In the genomic region with DNA sequence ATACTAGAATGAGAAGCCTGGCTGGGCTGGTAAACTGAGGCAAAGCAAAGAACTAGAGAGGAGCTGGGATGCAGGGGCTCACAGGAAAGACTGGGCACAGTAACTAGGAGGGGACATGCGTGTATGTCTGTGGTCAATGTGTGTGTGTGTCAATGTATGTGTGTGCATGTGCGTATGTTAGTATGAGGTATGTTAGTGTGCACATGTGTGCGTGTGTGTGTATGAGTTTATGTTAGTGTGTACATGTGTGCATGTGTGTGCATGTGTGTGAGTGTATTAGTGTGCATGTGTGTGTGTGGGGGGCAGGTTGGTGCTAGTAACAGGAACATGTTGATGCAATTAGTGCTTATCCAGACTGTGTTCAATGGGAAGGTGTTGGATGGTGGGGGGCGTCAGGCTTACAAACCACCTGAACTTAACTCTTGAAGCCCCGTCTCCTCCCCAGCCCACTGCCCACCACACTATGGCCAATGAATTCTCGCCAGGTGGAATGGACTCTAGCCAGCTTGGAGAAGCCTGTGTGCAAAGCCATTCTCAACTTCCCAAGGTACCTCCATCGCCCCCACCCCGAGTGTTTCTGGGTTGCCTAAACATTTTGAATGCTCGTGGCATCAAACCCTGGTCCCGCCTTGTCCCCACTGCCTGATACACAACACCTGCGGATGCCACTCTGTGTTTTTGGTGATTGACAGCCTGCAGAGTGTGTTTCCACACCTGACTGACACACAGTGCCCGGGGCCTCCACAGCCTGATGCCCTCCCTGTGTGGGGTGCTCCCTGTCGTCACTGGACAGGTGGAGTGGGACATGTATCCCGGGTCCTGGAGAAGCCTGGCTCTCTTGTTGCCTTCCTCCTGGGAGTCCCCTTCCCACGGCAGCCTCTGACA, we compare ENCODE assay signal across 27 cellular contexts.
"Had no signal": no experiment of that assay in that cellular context is flagged by ENCODE, and none has a peak within 500 bp of the region (broad histone marks: within the 10 kb centered on the region; RNA-seq: fewer than 3 reads in every experiment).

No MANE protein-coding gene starts in this region.

- H3K4me3 ChIP-seq: cardiac muscle cell, K562 had no signal

- H3K27me3 ChIP-seq: brain microvascular endothelial cell, cardiac muscle cell had no signal

- ATAC-seq: activated T-cell treated with anti-CD3 and anti-CD28 coated beads, Interleukin-2, amount 50 U/mL, for 72 hours; K562; Panc1; T-helper 17 cell; WTC11 had no signal

- H3K9me3 Mint-ChIP-seq: activated T-cell treated with anti-CD3 and anti-CD28 coated beads, Interleukin-2, amount 50 U/mL, for 72 hours; activated T-helper 2 cell treated with anti-CD3 and anti-CD28 coated beads, Interferon-gamma antibody, Interleukin-2, Interleukin-4, amounts not matched to agents 10 μg/mL and 5 μg/mL and 100 μg/mL, durations not matched to agents 14 hours and 24 hours and 36 hours; WTC11 had no signal

- H3K36me3 Mint-ChIP-seq: activated naive CD8-positive, alpha-beta T cell; WTC11 had no signal

- H3K36me3 ChIP-seq: brain microvascular endothelial cell, cardiac muscle cell had no signal

- H3K4me3 Mint-ChIP-seq: activated naive CD8-positive, alpha-beta T cell; activated T-cell treated with anti-CD3 and anti-CD28 coated beads, Interleukin-2, amount 50 U/mL, for 72 hours; T-helper 17 cell; WTC11 had no signal

- H3K27ac ChIP-seq: brain microvascular endothelial cell, cardiac muscle cell, RWPE1 had no signal

- FAIRE-seq: K562 had no signal

- H3K27ac Mint-ChIP-seq: activated naive CD8-positive, alpha-beta T cell; activated T-cell treated with anti-CD3 and anti-CD28 coated beads, Interleukin-2, amount 50 U/mL, for 72 hours; activated T-helper 2 cell treated with anti-CD3 and anti-CD28 coated beads, Interferon-gamma antibody, Interleukin-2, Interleukin-4, amounts not matched to agents 10 μg/mL and 5 μg/mL and 100 μg/mL, durations not matched to agents 14 hours and 24 hours and 36 hours; WTC11 had no signal

- DNase-seq: activated CD4-positive, alpha-beta T cell treated with anti-CD3 and anti-CD28 coated beads for 48 hours; activated CD4-positive, alpha-beta T cell treated with anti-CD3 and anti-CD28 coated beads, Interleukin-2, amount 50 U/mL, for 4 hours; activated CD4-positive, CD25-positive, alpha-beta regulatory T cell treated with anti-CD3 and anti-CD28 coated beads, Interleukin-2, amount 50 U/mL, for 72 hours; activated CD8-positive, alpha-beta memory T cell treated with anti-CD3 and anti-CD28 coated beads for 24 hours; activated naive CD4-positive, alpha-beta T cell; activated T-cell treated with anti-CD3 and anti-CD28 coated beads, Interleukin-2, amount 50 U/mL, for 72 hours; amygdala; brain microvascular endothelial cell; Kasumi-1; NCI-H1105 treated with DMSO at 0.1 percent for 48 hours; NCI-H1436 treated with DMSO at 0.1 percent for 48 hours; NCI-H187; NCI-H2081; NCI-H510A treated with DMSO at 0.1 percent for 48 hours; NCI-H69; NK-92 treated with Interleukin-12 subunit alpha and Interleukin-12 subunit beta, amount 100 ng/mL, for 24 hours; OCI-M1; SHP77; T-helper 17 cell; T-helper 9 cell had no signal
